In the genomic region with DNA sequence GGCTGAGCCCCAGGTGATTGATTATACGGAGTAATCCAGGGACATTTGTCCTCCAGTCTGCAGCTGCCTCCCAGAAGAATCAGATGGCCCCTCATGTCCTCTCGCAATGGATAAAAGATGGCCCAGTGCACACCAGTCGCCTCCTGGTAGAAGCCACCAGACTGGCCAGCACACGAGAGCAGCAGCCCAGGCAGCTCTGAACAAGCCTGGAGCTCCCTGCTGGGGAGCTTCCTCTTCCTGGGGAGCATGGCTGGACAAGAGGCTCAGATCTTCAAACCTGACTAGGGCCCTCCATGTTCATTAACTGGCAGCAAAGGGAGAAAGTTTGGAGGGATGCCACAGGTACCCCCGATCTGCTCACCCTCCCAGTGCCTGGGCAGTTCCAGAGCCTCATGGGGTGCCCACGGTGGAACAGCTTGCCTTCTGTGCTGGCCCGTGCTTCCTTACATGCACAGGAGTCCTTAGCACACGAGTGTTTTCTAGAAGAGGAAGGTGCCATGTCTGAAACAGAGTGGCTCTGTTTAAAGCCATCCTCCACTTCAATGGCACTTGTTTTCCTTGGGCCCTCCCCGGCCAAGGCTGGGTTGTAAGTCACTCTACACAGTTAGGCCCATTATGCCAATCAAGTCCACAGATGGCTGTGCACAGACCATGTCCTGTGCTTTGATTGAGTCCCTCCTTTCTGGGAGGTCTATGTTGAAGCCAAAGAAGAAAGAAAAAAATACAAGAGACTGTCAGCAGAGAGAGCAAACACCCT, we compare ENCODE assay signal across 14 cellular contexts.
DNase-seq lines count a peak whose midpoint lies in the region; ATAC-seq, FAIRE-seq and TF ChIP-seq lines count a peak whose summit lies in the region.
"Had no signal": no experiment of that assay in that cellular context is flagged by ENCODE, and none has a peak within 500 bp of the region (broad histone marks: within the 10 kb centered on the region; RNA-seq: fewer than 3 reads in every experiment).

No MANE protein-coding gene starts in this region.

- no peak overlapping the region for H2AFZ ChIP-seq in osteoblast (ENCODE audit: low read length)

- H3K4me3 ChIP-seq in GM12864 (ENCODE audit: low read depth, low read length) (peak overlapping the region; percentile 32), osteoblast (ENCODE audit: insufficient read depth, low read length) (no peak overlapping the region)
- H3K4me3 ChIP-seq: HAP-1, K562 had no signal

- no peaks in the 10 kb centered on the region for H3K9me3 ChIP-seq in osteoblast (ENCODE audit: low read depth, low read length)
- H3K9me3 ChIP-seq: HAP-1 had no signal

- H3K27ac Mint-ChIP-seq in brain (peak overlapping the region; percentile 17 to 90 (median 72)), mesothelial cell of epicardium (no peak overlapping the region)

- H3K27me3 Mint-ChIP-seq in brain (no peaks in the 10 kb centered on the region), mesothelial cell of epicardium (ENCODE audit: low read depth) (no peaks in the 10 kb centered on the region)

- TF ChIP-seq POLR2A in H54 (IDR thresholded peaks at IDR 0.05; ENCODE audit: low read depth, low read length), result no peak

- no peak overlapping the region for H3K27ac ChIP-seq in osteoblast (ENCODE audit: low read depth, low read length)
- H3K27ac ChIP-seq: epithelial cell of prostate had no signal

- no peak for DNase-seq in GM12864 (ENCODE audit: low read depth)
- DNase-seq in osteoblast (ENCODE audit: insufficient read length, low spot score, missing footprints), result peak; percentile 53
- DNase-seq in mesothelial cell of epicardium (ENCODE audit: low spot score in 2 of 2, unreplicated experiment in 2 of 2), result no peak
- DNase-seq in H54 (ENCODE audit: insufficient read length, low spot score), result no peak
- DNase-seq in NCI-H82 treated with DMSO at 0.1 percent for 48 hours (lab: John Stamatoyannopoulos, UW; ENCODE audit: unreplicated experiment), result no peak
- DNase-seq: hippocampal formation, NCI-H1694 treated with DMSO at 0.1 percent for 48 hours, SIG-M5 had no signal

- no peaks in the 10 kb centered on the region for H4K20me1 ChIP-seq in osteoblast (ENCODE audit: insufficient read depth, low read length)

- H3K4me3 Mint-ChIP-seq in brain (no peak overlapping the region), mesothelial cell of epicardium (no peak overlapping the region)

- FAIRE-seq in H54 (lab: Jason Lieb, UNC), result no peak
- FAIRE-seq: bronchial epithelial cell, K562 had no signal

- H3K9me3 Mint-ChIP-seq in brain (no peaks in the 10 kb centered on the region), mesothelial cell of epicardium (no peaks in the 10 kb centered on the region)

- H3K4me1 ChIP-seq in osteoblast (ENCODE audit: insufficient read depth, low read length), result no peaks in the 10 kb centered on the region
- H3K4me1 ChIP-seq: HAP-1 had no signal

- H3K36me3 ChIP-seq in osteoblast (ENCODE audit: insufficient read depth, low read length), result peaks cover 35% of the 10 kb centered on the region

- H3K4me2 ChIP-seq in osteoblast (ENCODE audit: insufficient read depth, low read length), result no peak overlapping the region

- H3K36me3 Mint-ChIP-seq in brain, result peaks cover 79% of the 10 kb centered on the region
- H3K36me3 Mint-ChIP-seq in mesothelial cell of epicardium, result peaks cover 43% of the 10 kb centered on the region

- peak; percentile 24 for ATAC-seq in HG03378 (IDR thresholded peaks at IDR 0.05; ENCODE audit: unreplicated experiment)
- ATAC-seq: K562 had no signal

- TF ChIP-seq CTCF in GM12864 (IDR thresholded peaks at IDR 0.05; ENCODE audit: low read depth, low read length, missing control alignments), result no peak
- TF ChIP-seq CTCF in brain (conservative IDR thresholded peaks at IDR 0.05), result no peak
- no peak for TF ChIP-seq CTCF in osteoblast (IDR thresholded peaks at IDR 0.05; ENCODE audit: extremely low read depth, low read depth, low read length)
- no peak for TF ChIP-seq CTCF in mesothelial cell of epicardium (IDR thresholded peaks at IDR 0.05; ENCODE audit: unreplicated experiment)

- H3K4me1 Mint-ChIP-seq in brain, result peaks cover 49% of the 10 kb centered on the region
- peaks cover 4% of the 10 kb centered on the region for H3K4me1 Mint-ChIP-seq in mesothelial cell of epicardium

- no peaks in the 10 kb centered on the region for H3K79me2 ChIP-seq in osteoblast (ENCODE audit: insufficient read depth, low read length)

- no peaks in the 10 kb centered on the region for H3K27me3 ChIP-seq in osteoblast (ENCODE audit: insufficient read depth, low read length)
